ENCODE assay signal across 8 cellular contexts in genomic region chr9:127451681-127452480, GRCh38. TPM values are rescaled to one million over a fixed set of nuclear protein-coding genes. Genes with fewer than 3 reads are reported as not detected.
DNase-seq lines count a peak whose midpoint lies in the region; ATAC-seq lines count a peak whose summit lies in the region.

No MANE protein-coding gene starts in this region.

- H3K27me3 Mint-ChIP-seq in activated CD4-positive, alpha-beta memory T cell treated with anti-CD3 and anti-CD28 coated beads for 36 hours, result no peaks in the 10 kb centered on the region

- no peaks in the 10 kb centered on the region for H3K9me3 ChIP-seq in effector memory CD4-positive, alpha-beta T cell (ENCODE audit: control insufficient read depth, low read length)

- no peaks in the 10 kb centered on the region for H3K9me3 Mint-ChIP-seq in activated CD4-positive, alpha-beta memory T cell treated with anti-CD3 and anti-CD28 coated beads for 36 hours
- H3K9me3 Mint-ChIP-seq in stimulated activated effector memory CD8-positive, alpha-beta T cell treated with anti-CD3 and anti-CD28 coated beads, Interleukin-12 subunit alpha, Interleukin-12 subunit beta, amount 100 ng/mL, for 72 hours, result no peaks in the 10 kb centered on the region

- H3K27me3 ChIP-seq in effector memory CD4-positive, alpha-beta T cell (replicated peaks; ENCODE audit: control insufficient read depth, insufficient read depth, low read length, poor library complexity, severe bottlenecking), result no peaks in the 10 kb centered on the region

- CTCF ChIA-PET in activated CD4-positive, alpha-beta memory T cell treated with anti-CD3 and anti-CD28 coated beads for 36 hours (lab: Charles Lee), result interaction anchor here (0.9 to 1.4 kb wide), 3 partner anchors 55 to 283 kb away, joined by 3 to 5 read pairs (median 3); partner anchors contain the start of genes SLC2A8 and TOR2A

- peak overlapping the region; percentile 94 for H3K27ac Mint-ChIP-seq in activated CD4-positive, alpha-beta memory T cell treated with anti-CD3 and anti-CD28 coated beads for 36 hours
- peak overlapping the region; percentile 97 for H3K27ac Mint-ChIP-seq in stimulated activated effector memory CD8-positive, alpha-beta T cell treated with anti-CD3 and anti-CD28 coated beads, Interleukin-12 subunit alpha, Interleukin-12 subunit beta, amount 100 ng/mL, for 72 hours

- peaks cover 50% of the 10 kb centered on the region for H3K36me3 Mint-ChIP-seq in activated CD4-positive, alpha-beta memory T cell treated with anti-CD3 and anti-CD28 coated beads for 36 hours
- H3K36me3 Mint-ChIP-seq in stimulated activated effector memory CD8-positive, alpha-beta T cell treated with anti-CD3 and anti-CD28 coated beads, Interleukin-12 subunit alpha, Interleukin-12 subunit beta, amount 100 ng/mL, for 72 hours, result peaks cover 76% of the 10 kb centered on the region

- H3K4me3 Mint-ChIP-seq in activated CD4-positive, alpha-beta memory T cell treated with anti-CD3 and anti-CD28 coated beads for 36 hours, result peak overlapping the region; percentile 94
- H3K4me3 Mint-ChIP-seq in stimulated activated effector memory CD8-positive, alpha-beta T cell treated with anti-CD3 and anti-CD28 coated beads, Interleukin-12 subunit alpha, Interleukin-12 subunit beta, amount 100 ng/mL, for 72 hours, result peak overlapping the region; percentile 86

- peaks cover 20% of the 10 kb centered on the region for H3K36me3 ChIP-seq in effector memory CD4-positive, alpha-beta T cell (ENCODE audit: control insufficient read depth, insufficient read depth, low read length)

- peak; percentile 2 for ATAC-seq in HG02798 (IDR thresholded peaks at IDR 0.05; ENCODE audit: poor library complexity, unreplicated experiment)
- ATAC-seq in stimulated activated effector memory CD8-positive, alpha-beta T cell treated with anti-CD3 and anti-CD28 coated beads, Interleukin-12 subunit alpha, Interleukin-12 subunit beta, amount 100 ng/mL, for 72 hours, result peak; percentile 42

- intact Hi-C loops in activated CD4-positive, alpha-beta memory T cell treated with anti-CD3 and anti-CD28 coated beads for 36 hours (cut with micrococcal nuclease), result loop anchor here (1.0 to 10.0 kb wide), 5 partner anchors 28 to 227 kb away; partner anchors contain the start of genes SLC2A8 and ZNF79

- DNase-seq in DMS153 treated with DMSO at 0.1 percent for 48 hours (lab: John Stamatoyannopoulos, UW; ENCODE audit: unreplicated experiment) (peak; percentile 12), DMS153 (lab: John Stamatoyannopoulos, UW) (no peak), NCI-H510A (lab: John Stamatoyannopoulos, UW) (peak; percentile 73), lung microvascular endothelial cell (ENCODE audit: low read depth in 2 of 2) (peak; percentile 52 to 54)
- DNase-seq in activated CD4-positive, alpha-beta memory T cell treated with anti-CD3 and anti-CD28 coated beads for 36 hours, result peak; percentile 71
- DNase-seq in effector memory CD4-positive, alpha-beta T cell, result peak; percentile 9 to 14 (median 12)
- DNase-seq in stimulated activated effector memory CD8-positive, alpha-beta T cell treated with anti-CD3 and anti-CD28 coated beads, Interleukin-12 subunit alpha, Interleukin-12 subunit beta, amount 100 ng/mL, for 72 hours (ENCODE audit: low spot score in 2 of 2), result peak; percentile 26 to 73

- peak overlapping the region; percentile 94 for H3K4me3 ChIP-seq in effector memory CD4-positive, alpha-beta T cell (ENCODE audit: insufficient read depth, low read depth, low read length, poor library complexity, severe bottlenecking)

- H3K27ac ChIP-seq in effector memory CD4-positive, alpha-beta T cell (ENCODE audit: insufficient read depth, low read length, poor library complexity, severe bottlenecking), result peak overlapping the region; percentile 84

- H3K4me1 Mint-ChIP-seq in activated CD4-positive, alpha-beta memory T cell treated with anti-CD3 and anti-CD28 coated beads for 36 hours (ENCODE audit: low read depth), result peaks cover 32% of the 10 kb centered on the region
- peaks cover 51% of the 10 kb centered on the region for H3K4me1 Mint-ChIP-seq in stimulated activated effector memory CD8-positive, alpha-beta T cell treated with anti-CD3 and anti-CD28 coated beads, Interleukin-12 subunit alpha, Interleukin-12 subunit beta, amount 100 ng/mL, for 72 hours

- H3K4me1 ChIP-seq in effector memory CD4-positive, alpha-beta T cell (ENCODE audit: control insufficient read depth, insufficient read depth, low read length, poor library complexity, severe bottlenecking), result peaks cover 24% of the 10 kb centered on the region

- POLR2A ChIA-PET in activated CD4-positive, alpha-beta memory T cell treated with anti-CD3 and anti-CD28 coated beads for 36 hours (lab: Charles Lee), result interaction anchor here (0.6 to 3.5 kb wide), 14 partner anchors 13 to 283 kb away, joined by 3 to 27 read pairs (median 4); partner anchors contain the start of genes PTRH1, SLC2A8, TTC16 and ZNF79

RNA-seq across cellular contexts. Expression of gene LRSAM1, which starts 0.6 kb away (rescaled TPM):
- total RNA-seq in activated CD4-positive, alpha-beta memory T cell treated with anti-CD3 and anti-CD28 coated beads for 36 hours, result 10 to 100 TPM; 19.7 to 20.9 TPM
- total RNA-seq in lung microvascular endothelial cell, result 8.7 and 9.9 TPM in 2 replicates

RNA-seq across cellular contexts. Expression of gene RPL12, which starts 0.7 kb away (rescaled TPM):
- 1,000 to 10,000 TPM; 2,267 to 2,331 TPM for total RNA-seq in activated CD4-positive, alpha-beta memory T cell treated with anti-CD3 and anti-CD28 coated beads for 36 hours
- total RNA-seq in lung microvascular endothelial cell, result 1,080 and 1,166 TPM in 2 replicates

RNA-seq across cellular contexts. Expression of gene ZNF79, which starts 27.7 kb away (rescaled TPM):
- 1 to 10 TPM; 9.3 to 9.7 TPM for total RNA-seq in activated CD4-positive, alpha-beta memory T cell treated with anti-CD3 and anti-CD28 coated beads for 36 hours
- total RNA-seq in lung microvascular endothelial cell, result 6.3 and 11.5 TPM in 2 replicates

RNA-seq across cellular contexts. Expression of gene SLC2A8, which starts 54.9 kb away (rescaled TPM):
- 1 to 10 TPM; 3.2 to 4.6 TPM for total RNA-seq in activated CD4-positive, alpha-beta memory T cell treated with anti-CD3 and anti-CD28 coated beads for 36 hours
- 7.4 and 9.1 TPM in 2 replicates for total RNA-seq in lung microvascular endothelial cell
